3 cellular contexts compared by ENCODE assay signal in genomic region chr15:82570721-82571519, GRCh38.
TF ChIP-seq lines count a peak whose summit lies in the region.

No MANE protein-coding gene starts in this region.

TF ChIP-seq in H1, 55 proteins besides CTCF, POLR2A, EP300 and RAD21:
- TF ChIP-seq SP2 (IDR thresholded peaks at IDR 0.05; ENCODE audit: low read length) (no peak), SUZ12 (IDR thresholded peaks at IDR 0.05; ENCODE audit: low read length) (no peak), CHD1 (IDR thresholded peaks at IDR 0.05; ENCODE audit: low read depth, low read length) (no peak), JUND (IDR thresholded peaks at IDR 0.05; ENCODE audit: low read length) (no peak)

TF ChIP-seq in neural cell, 6 proteins besides CTCF, POLR2A, EP300 and RAD21:
- TF ChIP-seq REST (IDR thresholded peaks at IDR 0.05; ENCODE audit: borderline replicate concordance) (no peak), TAF1 (IDR thresholded peaks at IDR 0.05; ENCODE audit: low read depth) (no peak), MXI1 (conservative IDR thresholded peaks at IDR 0.05; ENCODE audit: poor library complexity, severe bottlenecking) (no peak), EZH2 (IDR thresholded peaks at IDR 0.05; ENCODE audit: borderline replicate concordance, insufficient read depth, low read length, poor library complexity, severe bottlenecking) (no peak), POLR2AphosphoS5 (IDR thresholded peaks at IDR 0.05) (no peak), SMC3 (conservative IDR thresholded peaks at IDR 0.05; ENCODE audit: poor library complexity) (no peak)

TF ChIP-seq in HepG2, 621 proteins besides CTCF, POLR2A, EP300 and RAD21:
- no peak for TF ChIP-seq BATF2 (CRISPR knock-in tag; IDR thresholded peaks at IDR 0.05)
- TF ChIP-seq CERS6 (CRISPR knock-in tag; IDR thresholded peaks at IDR 0.05): no peak
- TF ChIP-seq SP1 (IDR thresholded peaks at IDR 0.05): no peak
- TF ChIP-seq SP1 (CRISPR knock-in tag; IDR thresholded peaks at IDR 0.05): no peak
- TF ChIP-seq KDM4B (CRISPR knock-in tag; IDR thresholded peaks at IDR 0.05): no peak
